ENCODE assay signal across 8 cellular contexts in the genomic region with DNA sequence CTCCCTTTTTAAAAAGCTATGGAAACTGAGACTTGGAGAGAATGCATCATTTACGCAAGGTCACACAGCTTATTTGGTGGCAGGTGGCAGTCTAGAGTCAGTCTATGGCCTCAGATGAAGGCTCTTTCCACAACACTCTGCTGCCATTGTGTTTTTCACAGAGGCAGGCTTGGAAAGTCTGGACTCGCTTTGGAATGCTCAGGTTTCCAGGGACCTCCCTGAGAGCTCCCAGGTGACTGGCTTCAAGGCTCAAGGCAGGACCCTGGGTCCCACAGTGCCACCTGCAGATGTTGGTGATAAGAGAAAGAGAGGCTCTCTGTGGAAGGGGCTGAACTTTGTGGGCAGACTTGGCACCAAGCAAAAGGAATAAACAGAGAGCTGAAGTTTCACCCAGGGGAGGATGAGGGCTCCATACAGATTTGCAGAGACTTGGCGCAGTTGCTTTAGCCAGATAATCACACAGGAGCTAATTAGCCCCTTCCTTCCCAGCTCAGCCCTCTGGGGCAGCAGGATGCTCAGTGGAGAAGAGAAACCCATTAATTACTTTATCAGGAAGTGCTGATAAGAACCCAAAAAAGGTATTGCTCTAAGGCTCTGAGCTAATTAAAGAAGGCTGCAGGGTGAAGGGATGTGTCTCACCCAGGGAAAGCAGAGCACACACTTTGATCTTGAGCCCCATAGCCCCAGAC.
A peak's percentile ranks its signal among the peaks of the same experiment; 100 is the strongest.
DNase-seq lines count a peak whose midpoint lies in the region; TF ChIP-seq lines count a peak whose summit lies in the region.

No MANE protein-coding gene starts in this region.

- no peaks in the 10 kb centered on the region for H3K27me3 Mint-ChIP-seq in CD4-positive, alpha-beta memory T cell
- H3K27me3 Mint-ChIP-seq in T-helper 2 cell treated with Interferon-gamma antibody and Interleukin-4, amounts not matched to agents 5 μg/mL and 100 μg/mL, for 36 hours (ENCODE audit: low read depth), result no peaks in the 10 kb centered on the region

- peak in 3 of 5 donors; percentile 18 to 25 (median 18) for DNase-seq in CD4-positive, alpha-beta memory T cell
- DNase-seq in GM13976 (ENCODE audit: low spot score), result no peak
- no peak for DNase-seq in T-helper 2 cell treated with Interferon-gamma antibody and Interleukin-4, amounts not matched to agents 5 μg/mL and 100 μg/mL, for 36 hours (ENCODE audit: low spot score)
- peak; percentile 62 for DNase-seq in iPS-NIHi7 (ENCODE audit: extremely low spot score)
- DNase-seq in NCI-H1694 (lab: John Stamatoyannopoulos, UW), result no peak
- no peak for DNase-seq in GOT3 (lab: John Stamatoyannopoulos, UW)
- no peak for DNase-seq in H4 (ENCODE audit: low spot score)
- no peak for DNase-seq in NCI-H345 (lab: John Stamatoyannopoulos, UW)

- CTCF ChIA-PET in CD4-positive, alpha-beta memory T cell (lab: Charles Lee; ENCODE audit: partially characterized antibody), result interaction anchor here (0.8 to 6.5 kb wide), 54 partner anchors 9 to 375 kb away, joined by 3 to 85 read pairs (median 5); partner anchors contain the start of genes LBH, LCLAT1 and YPEL5

- H3K36me3 ChIP-seq in CD4-positive, alpha-beta memory T cell (ENCODE audit: insufficient read depth, low read length), result no peaks in the 10 kb centered on the region

- POLR2A ChIA-PET in CD4-positive, alpha-beta memory T cell (lab: Charles Lee; ENCODE audit: partially characterized antibody), result interaction anchor here (0.7 to 8.9 kb wide), 26 partner anchors 10 to 189 kb away, joined by 3 to 264 read pairs (median 5); partner anchors contain the start of genes LBH and LCLAT1

- in situ Hi-C loops in GM13976 (cut with MboI; ENCODE audit: low sequenced_read_pairs, unreplicated experiment), result no loop called here

- H3K4me1 Mint-ChIP-seq in CD4-positive, alpha-beta memory T cell, result peaks cover 72 to 85% (median 79%) of the 10 kb centered on the region in 4 donors
- H3K4me1 Mint-ChIP-seq in T-helper 2 cell treated with Interferon-gamma antibody and Interleukin-4, amounts not matched to agents 5 μg/mL and 100 μg/mL, for 36 hours (ENCODE audit: low read depth), result peaks cover 69% of the 10 kb centered on the region

- H3K9me3 Mint-ChIP-seq in CD4-positive, alpha-beta memory T cell, result no peaks in the 10 kb centered on the region
- H3K9me3 Mint-ChIP-seq in T-helper 2 cell treated with Interferon-gamma antibody and Interleukin-4, amounts not matched to agents 5 μg/mL and 100 μg/mL, for 36 hours, result no peaks in the 10 kb centered on the region

- H3K36me3 Mint-ChIP-seq in CD4-positive, alpha-beta memory T cell, result no peaks in the 10 kb centered on the region
- H3K36me3 Mint-ChIP-seq in T-helper 2 cell treated with Interferon-gamma antibody and Interleukin-4, amounts not matched to agents 5 μg/mL and 100 μg/mL, for 36 hours (ENCODE audit: low read depth), result no peaks in the 10 kb centered on the region

- H3K4me3 Mint-ChIP-seq in CD4-positive, alpha-beta memory T cell, result peak overlapping the region; percentile 45 to 86 (median 78)
- H3K4me3 Mint-ChIP-seq in T-helper 2 cell treated with Interferon-gamma antibody and Interleukin-4, amounts not matched to agents 5 μg/mL and 100 μg/mL, for 36 hours, result peak overlapping the region; percentile 82

- H3K27ac Mint-ChIP-seq in CD4-positive, alpha-beta memory T cell, result peak overlapping the region; percentile 94 to 97 (median 96)
- peak overlapping the region; percentile 99 for H3K27ac Mint-ChIP-seq in T-helper 2 cell treated with Interferon-gamma antibody and Interleukin-4, amounts not matched to agents 5 μg/mL and 100 μg/mL, for 36 hours

- intact Hi-C loops in CD4-positive, alpha-beta memory T cell (cut with micrococcal nuclease), result loop anchor here (2.0 to 10.0 kb wide), 2 partner anchors 140 to 372 kb away; no protein-coding TSS in a partner anchor

- peak; percentile 7 for TF ChIP-seq CTCF in GM13976 (IDR thresholded peaks at IDR 0.05; ENCODE audit: borderline replicate concordance, control extremely low read depth, extremely low read depth, insufficient read depth, missing control alignments)

- H3K27me3 ChIP-seq in CD4-positive, alpha-beta memory T cell (ENCODE audit: insufficient read depth, low read length), result no peaks in the 10 kb centered on the region

- H3K4me1 ChIP-seq in CD4-positive, alpha-beta memory T cell (ENCODE audit: insufficient read depth, low read length), result peaks cover 75% of the 10 kb centered on the region

- no peaks in the 10 kb centered on the region for H3K9me3 ChIP-seq in CD4-positive, alpha-beta memory T cell (ENCODE audit: control insufficient read depth in 1 of 2, low read length in 2 of 2)

- peak overlapping the region; percentile 58 for H3K27ac ChIP-seq in CD4-positive, alpha-beta memory T cell (ENCODE audit: low read depth, low read length)

- H3K4me3 ChIP-seq in CD4-positive, alpha-beta memory T cell (ENCODE audit: low read length in 2 of 2), result peak overlapping the region in 1 of 2 donors; percentile 12

Comparison
In these comparisons a context has a peak if more than half of its experiments do, and no peak if none do; other contexts are left out.
1. DNase-seq: peak in CD4-positive, alpha-beta memory T cell (3 of 5) and iPS-NIHi7 (single experiment); none in GM13976 (single experiment), T-helper 2 cell treated with Interferon-gamma antibody and Interleukin-4, amounts not matched to agents 5 μg/mL and 100 μg/mL, for 36 hours (single experiment), NCI-H1694 (single experiment), GOT3 (single experiment), H4 (single experiment) and NCI-H345 (single experiment).